In the genomic region with DNA sequence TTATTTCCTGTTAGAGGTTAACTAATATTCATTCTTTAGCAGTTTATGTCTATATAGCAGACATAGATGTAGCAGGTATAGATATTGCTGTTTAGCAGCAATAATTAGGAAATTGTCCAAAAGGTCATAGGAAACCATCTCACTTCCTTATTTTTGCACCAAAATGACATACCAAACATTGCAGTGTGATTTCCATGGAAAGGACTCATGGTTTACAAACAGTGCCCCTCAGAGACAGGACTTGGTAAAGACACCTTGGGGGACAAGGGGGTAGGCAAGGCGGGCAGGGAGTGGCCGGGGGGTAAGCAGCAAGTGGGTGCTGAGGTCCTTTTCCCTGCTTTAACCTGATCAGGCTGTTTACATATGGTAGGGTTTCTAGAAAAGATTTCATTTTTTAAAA, we compare ENCODE assay signal across 9 cellular contexts. TPM values are rescaled to one million over a fixed set of nuclear protein-coding genes. Genes with fewer than 3 reads are reported as not detected.
DNase-seq lines count a peak whose midpoint lies in the region; ATAC-seq and TF ChIP-seq lines count a peak whose summit lies in the region.
"Had no signal": no experiment of that assay in that cellular context is flagged by ENCODE, and none has a peak within 500 bp of the region (broad histone marks: within the 10 kb centered on the region; RNA-seq: fewer than 3 reads in every experiment).

No MANE protein-coding gene starts in this region.

- no peaks in the 10 kb centered on the region for H3K27me3 ChIP-seq in BE2C
- H3K27me3 ChIP-seq in HAP-1 (ENCODE audit: low read depth): no peaks in the 10 kb centered on the region; the same call in 1 of the 2 replicates

- H3K36me3 Mint-ChIP-seq in activated CD4-positive, alpha-beta T cell treated with anti-CD3 and anti-CD28 coated beads, Interleukin-2, amount 10 ng/mL, durations not matched to agents 7 days and 5 days (ENCODE audit: low read depth): no peaks in the 10 kb centered on the region

- no peak for ATAC-seq in GM18907 (IDR thresholded peaks at IDR 0.05; ENCODE audit: unreplicated experiment)

- no peaks in the 10 kb centered on the region for H3K9me3 Mint-ChIP-seq in activated CD4-positive, alpha-beta T cell treated with anti-CD3 and anti-CD28 coated beads, Interleukin-2, amount 10 ng/mL, durations not matched to agents 7 days and 5 days
- H3K9me3 Mint-ChIP-seq: activated B cell treated with CpG ODN at 0.5 μM for 24 hours had no signal

- DNase-seq in BE2C: peak; percentile 59
- DNase-seq in HAP-1 (ENCODE audit: low spot score in 2 of 2): peak; percentile 6 to 45
- peak; percentile 64 for DNase-seq in SK-MEL-5 (ENCODE audit: low read depth, low spot score)
- DNase-seq in iPS-NIHi7 (ENCODE audit: extremely low spot score): peak; percentile 74
- DNase-seq in NCI-H2171 (lab: John Stamatoyannopoulos, UW): no peak
- no peak for DNase-seq in activated CD4-positive, alpha-beta T cell treated with anti-CD3 and anti-CD28 coated beads, Interleukin-2, amount 50 U/mL, for 48 hours
- DNase-seq in activated CD4-positive, alpha-beta T cell treated with anti-CD3 and anti-CD28 coated beads, Interleukin-2, amount 10 ng/mL, durations not matched to agents 7 days and 5 days: no peak
- DNase-seq: activated B cell treated with CpG ODN at 0.5 μM for 24 hours had no signal

- peaks cover 33% of the 10 kb centered on the region for H3K4me1 Mint-ChIP-seq in activated CD4-positive, alpha-beta T cell treated with anti-CD3 and anti-CD28 coated beads, Interleukin-2, amount 10 ng/mL, durations not matched to agents 7 days and 5 days

- H3K27me3 Mint-ChIP-seq in activated CD4-positive, alpha-beta T cell treated with anti-CD3 and anti-CD28 coated beads, Interleukin-2, amount 10 ng/mL, durations not matched to agents 7 days and 5 days: peaks cover 11% of the 10 kb centered on the region
- H3K27me3 Mint-ChIP-seq: activated B cell treated with CpG ODN at 0.5 μM for 24 hours had no signal

- H3K36me3 ChIP-seq in BE2C: no peaks in the 10 kb centered on the region
- H3K36me3 ChIP-seq in HAP-1 (replicated peaks): no peaks in the 10 kb centered on the region

- H3K9me3 ChIP-seq in BE2C: no peaks in the 10 kb centered on the region
- no peaks in the 10 kb centered on the region for H3K9me3 ChIP-seq in HAP-1

- H3K4me3 ChIP-seq in BE2C (ENCODE audit: low read depth, low read length) (no peak overlapping the region), HAP-1 (no peak overlapping the region)

- no peak overlapping the region for H3K27ac Mint-ChIP-seq in activated CD4-positive, alpha-beta T cell treated with anti-CD3 and anti-CD28 coated beads, Interleukin-2, amount 10 ng/mL, durations not matched to agents 7 days and 5 days
- H3K27ac Mint-ChIP-seq: activated B cell treated with CpG ODN at 0.5 μM for 24 hours had no signal

- H3K4me3 Mint-ChIP-seq in activated CD4-positive, alpha-beta T cell treated with anti-CD3 and anti-CD28 coated beads, Interleukin-2, amount 10 ng/mL, durations not matched to agents 7 days and 5 days: no peak overlapping the region
- H3K4me3 Mint-ChIP-seq: activated B cell treated with CpG ODN at 0.5 μM for 24 hours had no signal

- CTCF ChIA-PET in activated CD4-positive, alpha-beta T cell treated with anti-CD3 and anti-CD28 coated beads, Interleukin-2, amount 10 ng/mL, durations not matched to agents 7 days and 5 days (lab: Charles Lee): interaction anchor here (1.6 to 2.5 kb wide), 5 partner anchors 9 to 192 kb away, joined by 4 to 11 read pairs (median 8); no protein-coding TSS in a partner anchor

- in situ Hi-C loops in HAP-1 (cut with MboI; ENCODE audit: low sequenced_read_pairs) (no loop called here), SK-MEL-5 (cut with HindIII; ENCODE audit: low pct_unique_long_range_greater_than_20kb, low sequenced_read_pairs) (no loop called here)

- POLR2A ChIA-PET in activated CD4-positive, alpha-beta T cell treated with anti-CD3 and anti-CD28 coated beads, Interleukin-2, amount 10 ng/mL, durations not matched to agents 7 days and 5 days (lab: Charles Lee): no interaction called here

- peak; percentile 72 for TF ChIP-seq CTCF in BE2C (IDR thresholded peaks at IDR 0.05; ENCODE audit: low read depth, low read length)

- H3K4me1 ChIP-seq in BE2C: peaks cover 27% of the 10 kb centered on the region
- peaks cover 2% of the 10 kb centered on the region for H3K4me1 ChIP-seq in HAP-1

RNA-seq across cellular contexts. Expression of a gene that starts 30.5 kb away (rescaled TPM):
- 4.2 TPM for polyA plus RNA-seq in BE2C (2012; ENCODE audit: insufficient read depth, insufficient read length, low read depth)
- total RNA-seq in SK-MEL-5 (2014; rRNA removed; shearing (Covaris generic)): 6.9 and 7.4 TPM in 2 replicates
- polyA plus RNA-seq in SK-MEL-5 (2015; cell fraction: cytosol; rRNA removed): 3.6 and 8.5 TPM in 2 replicates
- polyA plus RNA-seq in SK-MEL-5 (2015; cell fraction: nucleus; rRNA removed): 3.0 and 6.1 TPM in 2 replicates
- 10 to 100 TPM; 12.5 to 14.0 TPM for total RNA-seq in activated CD4-positive, alpha-beta T cell treated with anti-CD3 and anti-CD28 coated beads, Interleukin-2, amount 10 ng/mL, durations not matched to agents 7 days and 5 days

Comparison
In these comparisons a context has a peak if more than half of its experiments do, and no peak if none do; other contexts are left out.
1. DNase-seq: peak in BE2C (single experiment), HAP-1 (2 of 2), SK-MEL-5 (single experiment) and iPS-NIHi7 (single experiment); none in NCI-H2171 (single experiment), activated CD4-positive, alpha-beta T cell treated with anti-CD3 and anti-CD28 coated beads, Interleukin-2, amount 50 U/mL, for 48 hours (0 of 2) and activated CD4-positive, alpha-beta T cell treated with anti-CD3 and anti-CD28 coated beads, Interleukin-2, amount 10 ng/mL, durations not matched to agents 7 days and 5 days (single experiment).